In the genomic region with DNA sequence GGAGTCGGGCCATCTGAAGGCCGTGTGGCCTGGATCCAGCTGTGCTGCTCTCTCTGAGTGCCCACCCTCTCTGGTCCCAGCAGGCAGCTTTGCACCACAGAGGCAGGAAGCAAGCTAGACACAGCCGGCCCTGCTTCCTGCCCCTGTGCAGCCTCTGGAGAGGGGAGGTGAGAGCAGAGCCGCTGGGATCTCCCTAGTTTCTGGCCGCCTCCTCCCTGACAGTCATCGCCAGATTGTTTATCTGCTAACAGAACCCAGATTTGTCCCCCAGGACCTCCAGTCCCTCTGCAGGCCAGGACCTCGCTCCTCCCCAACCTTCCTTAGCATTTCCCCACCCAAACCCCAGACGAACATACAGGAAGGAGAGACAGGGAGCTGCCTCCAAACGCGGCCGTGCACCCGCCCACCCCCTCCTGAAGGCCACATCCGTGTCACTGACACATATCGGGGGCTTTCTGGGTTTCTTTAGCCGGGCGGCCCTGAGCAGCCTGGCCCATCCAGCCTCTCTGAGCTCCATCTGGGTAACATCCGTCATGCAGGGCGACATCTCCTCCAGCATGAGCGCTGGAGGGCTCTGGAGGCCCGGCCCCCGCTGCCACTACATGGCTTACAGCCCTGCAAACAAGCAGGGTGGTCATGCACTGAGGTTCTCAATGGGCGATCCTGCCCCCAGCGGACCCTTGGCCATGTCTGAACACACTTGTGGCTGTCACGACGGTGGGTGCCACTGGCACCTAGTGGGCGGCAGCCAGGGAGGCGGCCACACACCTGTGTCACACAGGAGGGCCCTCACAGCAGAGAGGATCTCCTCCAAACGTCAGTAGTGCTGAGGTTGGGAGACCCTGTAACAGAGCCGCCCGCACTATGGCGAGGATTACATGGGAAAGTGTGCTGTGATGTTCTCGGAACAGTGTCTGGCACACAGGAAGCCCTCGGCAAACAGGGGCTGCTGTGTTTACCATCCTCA, we compare ENCODE assay signal across 7 cellular contexts. TPM values are rescaled to one million over a fixed set of nuclear protein-coding genes. Genes with fewer than 3 reads are reported as not detected.
DNase-seq lines count a peak whose midpoint lies in the region; ATAC-seq and TF ChIP-seq lines count a peak whose summit lies in the region.

No MANE protein-coding gene starts in this region.

- H3K4me3 ChIP-seq in mucosa of descending colon (no peak overlapping the region), upper lobe of right lung (no peak overlapping the region)

- H3K4me1 ChIP-seq in mucosa of descending colon (ENCODE audit: low read depth) (peaks cover 2% of the 10 kb centered on the region), upper lobe of right lung (peaks cover 24% of the 10 kb centered on the region)

- H3K4me1 Mint-ChIP-seq in brain (peaks cover 26% of the 10 kb centered on the region), MCF 10A (ENCODE audit: insufficient read depth, unreplicated experiment) (no peaks in the 10 kb centered on the region)

- DNase-seq in activated CD4-positive, alpha-beta T cell treated with anti-CD3 and anti-CD28 coated beads for 4 hours = peak; percentile 54 to 65
- DNase-seq in mucosa of descending colon (peak; percentile 19 to 67 (median 50)), upper lobe of right lung (no peak), GM19238 (ENCODE audit: insufficient read length, low spot score) (no peak), MCF 10A (ENCODE audit: unreplicated experiment) (no peak), DMS153 (lab: John Stamatoyannopoulos, UW) (no peak)

- H3K4me3 Mint-ChIP-seq in brain (no peak overlapping the region), MCF 10A (ENCODE audit: unreplicated experiment) (no peak overlapping the region)

- CTCF ChIA-PET in MCF 10A (lab: Yijun Ruan, JAX) = no interaction called here

- ATAC-seq in mucosa of descending colon (peak; percentile 76), upper lobe of right lung (peak; percentile 22)

- no TSS peak for BruUV-seq in MCF 10A (replicated peaks; lab: Mats Ljungman, UMichigan)

- H3K27me3 Mint-ChIP-seq in brain (no peaks in the 10 kb centered on the region), MCF 10A (ENCODE audit: insufficient read depth, unreplicated experiment) (peaks cover 37% of the 10 kb centered on the region)

- H3K27ac Mint-ChIP-seq in brain (peak overlapping the region in 4 of 5 experiments; percentile 63 to 91 (median 85)), MCF 10A (ENCODE audit: low read depth, unreplicated experiment) (no peak overlapping the region)

- H3K27ac ChIP-seq in upper lobe of right lung = peak overlapping the region; percentile 78

- TF ChIP-seq CTCF in brain (conservative IDR thresholded peaks at IDR 0.05) = no peak
- TF ChIP-seq CTCF in mucosa of descending colon (IDR thresholded peaks at IDR 0.05) = no peak
- peak; percentile 11 for TF ChIP-seq CTCF in upper lobe of right lung (IDR thresholded peaks at IDR 0.05)
- no peak for TF ChIP-seq CTCF in MCF 10A (IDR thresholded peaks at IDR 0.05; ENCODE audit: unreplicated experiment)

- H3K36me3 ChIP-seq in mucosa of descending colon (ENCODE audit: low read depth) (no peaks in the 10 kb centered on the region), upper lobe of right lung (no peaks in the 10 kb centered on the region)

- intact Hi-C loops in mucosa of descending colon (cut with DNase I, micrococcal nuclease) = no loop called here
- intact Hi-C loops in upper lobe of right lung (cut with DNase I) = no loop called here
- intact Hi-C loops in MCF 10A (cut with micrococcal nuclease) = no loop called here

- no peaks in the 10 kb centered on the region for H3K27me3 ChIP-seq in upper lobe of right lung

- H3K9me3 ChIP-seq in mucosa of descending colon (no peaks in the 10 kb centered on the region), upper lobe of right lung (no peaks in the 10 kb centered on the region)

- no peaks in the 10 kb centered on the region for H3K36me3 Mint-ChIP-seq in brain
- H3K36me3 Mint-ChIP-seq in MCF 10A (ENCODE audit: insufficient read depth, unreplicated experiment) = no peaks in the 10 kb centered on the region

- POLR2A ChIA-PET in MCF 10A (lab: Yijun Ruan, JAX) = interaction anchor here (0.6 kb wide), 1 partner anchor 651 kb away, joined by 3 read pairs; no protein-coding TSS in a partner anchor

- no peaks in the 10 kb centered on the region for H3K9me3 Mint-ChIP-seq in brain
- H3K9me3 Mint-ChIP-seq in MCF 10A (ENCODE audit: unreplicated experiment) = no peaks in the 10 kb centered on the region

RNA-seq across cellular contexts. Expression of a gene that starts 47.6 kb away (rescaled TPM):
- 4.9 TPM for polyA plus RNA-seq in brain (ENCODE audit: insufficient read depth, low read depth, low replicate concordance)
- total RNA-seq in mucosa of descending colon (not detected), upper lobe of right lung (not detected), MCF 10A (2022) (not detected in 2 replicates)

RNA-seq across cellular contexts. Expression of a gene that starts 54.4 kb away (rescaled TPM):
- polyA plus RNA-seq in brain (ENCODE audit: insufficient read depth, low read depth, low replicate concordance) = 4.7 TPM
- total RNA-seq in mucosa of descending colon (1 to 10 TPM in 1 of 3 donors, under 1 TPM in 2; 0.23 to 2.1 (median 0.46) TPM), upper lobe of right lung (6.8 TPM), MCF 10A (2022) (not detected in 2 replicates)

Comparison
In these comparisons a context has a peak if more than half of its experiments do, and no peak if none do; other contexts are left out.
1. DNase-seq: peak in activated CD4-positive, alpha-beta T cell treated with anti-CD3 and anti-CD28 coated beads for 4 hours (2 of 2) and mucosa of descending colon (3 of 3); none in upper lobe of right lung (single experiment), GM19238 (single experiment), MCF 10A (single experiment) and DMS153 (single experiment).